ENCODE assay signal across 27 cellular contexts in the genomic region with DNA sequence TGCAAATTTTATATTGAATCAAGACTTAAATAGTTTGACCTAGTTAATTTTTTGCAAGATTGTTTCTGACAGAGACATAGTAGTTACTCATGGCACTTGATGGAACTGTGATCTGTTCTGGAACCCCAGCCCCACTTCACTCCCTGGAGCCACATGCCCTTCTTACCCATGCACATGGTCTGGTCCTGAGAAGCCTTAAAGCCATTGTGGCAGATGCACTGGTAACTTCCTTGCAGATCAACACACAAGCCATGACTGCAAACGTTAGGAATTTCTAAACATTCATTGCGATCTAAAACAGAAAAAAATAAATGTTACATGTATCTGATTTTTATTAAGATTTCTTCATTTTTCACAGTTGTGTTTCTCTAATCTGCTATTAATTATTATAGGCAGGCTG.
DNase-seq lines count a peak whose midpoint lies in the region; ATAC-seq, FAIRE-seq and TF ChIP-seq lines count a peak whose summit lies in the region.
"Had no signal": no experiment of that assay in that cellular context is flagged by ENCODE, and none has a peak within 500 bp of the region (broad histone marks: within the 10 kb centered on the region; RNA-seq: fewer than 3 reads in every experiment).

No MANE protein-coding gene starts in this region.

- no peak for TF ChIP-seq EP300 in H1 (IDR thresholded peaks at IDR 0.05; ENCODE audit: borderline replicate concordance in 1 of 2, low read depth in 2 of 2, low read length in 2 of 2)

- no peaks in the 10 kb centered on the region for H3K4me1 Mint-ChIP-seq in neural progenitor cell
- H3K4me1 Mint-ChIP-seq: CD4-positive, alpha-beta memory T cell had no signal

- H2BK120ac ChIP-seq in H1 (replicated peaks; ENCODE audit: low read depth, low read length): no peak overlapping the region

- no peak overlapping the region for H4K5ac ChIP-seq in H1 (ENCODE audit: insufficient read length, low read depth, low read length)

- 92% methylated on average over 2 of the region's 2 CpGs; no CpG with 5 or more reads in 1 of the 2 experiments for WGBS in H1 (ENCODE audit: extremely low coverage in 1 of 2, insufficient coverage in 1 of 2, insufficient read length in 1 of 2, insufficient replicate concordance in 2 of 2, low coverage in 1 of 2, low lambda C conversion rate in 2 of 2, missing lambda C conversion rate in 1 of 2), 2 experiments

- H3K27me3 Mint-ChIP-seq in neural progenitor cell (ENCODE audit: insufficient read depth, low read depth): no peaks in the 10 kb centered on the region
- H3K27me3 Mint-ChIP-seq: CD4-positive, alpha-beta memory T cell had no signal

- peak overlapping the region; percentile 62; the same call in 1 of the 2 replicates for H2BK20ac ChIP-seq in H1 (ENCODE audit: low read length)

- H3K9ac ChIP-seq in H1 (replicated peaks in 1 of 4; ENCODE audit: extremely low read depth in 1 of 4, low read depth in 3 of 4, low read length in 3 of 4) (no peak overlapping the region), neural progenitor cell (no peak overlapping the region)
- H3K9ac ChIP-seq: SK-N-SH had no signal

- no peak overlapping the region for H3K14ac ChIP-seq in H1 (ENCODE audit: insufficient read length)

- H2AFZ ChIP-seq in H1 (ENCODE audit: low read length) (no peak overlapping the region), neural progenitor cell (replicated peaks) (no peak overlapping the region)

- no peak overlapping the region for H3K4me2 ChIP-seq in H1 (ENCODE audit: insufficient read depth in 1 of 2, low read depth in 2 of 2, low read length in 2 of 2)
- no peak overlapping the region for H3K4me2 ChIP-seq in neural progenitor cell
- H3K4me2 ChIP-seq: SK-N-SH had no signal

- no peak overlapping the region for H3K18ac ChIP-seq in H1 (ENCODE audit: extremely low read depth, low read length)

- H3K27me3 ChIP-seq in H1 (replicated peaks in 1 of 4; ENCODE audit: control insufficient read depth in 3 of 4, extremely low read depth in 1 of 4, insufficient read depth in 3 of 4, low read length in 3 of 4): no peaks in the 10 kb centered on the region
- no peaks in the 10 kb centered on the region for H3K27me3 ChIP-seq in neural progenitor cell
- H3K27me3 ChIP-seq in lower lobe of right lung (ENCODE audit: low read depth): no peaks in the 10 kb centered on the region

- H2BK12ac ChIP-seq in H1 (ENCODE audit: low read depth, low read length): no peak overlapping the region

- peaks cover 4% of the 10 kb centered on the region for H3F3A ChIP-seq in neural progenitor cell (ENCODE audit: low read depth)

- peaks cover 37% of the 10 kb centered on the region for H3K36me3 Mint-ChIP-seq in neural progenitor cell
- H3K36me3 Mint-ChIP-seq: CD4-positive, alpha-beta memory T cell had no signal

- no peak overlapping the region for H3K23ac ChIP-seq in H1 (ENCODE audit: insufficient read length)

- TF ChIP-seq RAD21 in H1 (IDR thresholded peaks at IDR 0.05 in 1 of 2, conservative IDR thresholded peaks at IDR 0.05 in 1 of 2; ENCODE audit: low read depth in 2 of 2, low read length in 2 of 2): no peak

- 0 out of 4 replicates have a peak, but pooled peaks cover 0 to 5% of the 10 kb centered on the region in 2 experiments for H3K9me3 ChIP-seq in H1 (ENCODE audit: insufficient read depth in 2 of 2, low read depth in 1 of 2, low read length in 1 of 2)
- no peaks in the 10 kb centered on the region for H3K9me3 ChIP-seq in neural progenitor cell (ENCODE audit: low read depth)
- H3K9me3 ChIP-seq in lower lobe of right lung: no peaks in the 10 kb centered on the region
- H3K9me3 ChIP-seq: HAP-1, SK-N-SH had no signal

- no peaks in the 10 kb centered on the region for H3K9me3 Mint-ChIP-seq in neural progenitor cell
- H3K9me3 Mint-ChIP-seq: CD4-positive, alpha-beta memory T cell had no signal

- no peak for ATAC-seq in GM21723 (IDR thresholded peaks at IDR 0.05; ENCODE audit: unreplicated experiment)
- ATAC-seq in HG03378 (IDR thresholded peaks at IDR 0.05; ENCODE audit: unreplicated experiment): no peak
- no peak for ATAC-seq in lower lobe of right lung
- ATAC-seq: GM12878, K562 had no signal

- no peak overlapping the region for H3K56ac ChIP-seq in H1 (replicated peaks; ENCODE audit: insufficient read length, low read depth, low read length)

- H3K4me3 ChIP-seq in AG04449 (ENCODE audit: low read depth, low read length): no peak overlapping the region
- H3K4me3 ChIP-seq in H1 (ENCODE audit: extremely low read depth in 1 of 4, insufficient read depth in 2 of 4, low read depth in 3 of 4, low read length in 4 of 4): no peak overlapping the region
- no peak overlapping the region for H3K4me3 ChIP-seq in neural progenitor cell
- H3K4me3 ChIP-seq in lower lobe of right lung: no peak overlapping the region
- H3K4me3 ChIP-seq: GM12878, HAP-1, K562 had no signal

- FAIRE-seq in H1 (lab: Jason Lieb, UNC): no peak
- FAIRE-seq: A204.1, GM12878, K562 had no signal

- no peak overlapping the region for H4K8ac ChIP-seq in H1 (ENCODE audit: extremely low read depth, insufficient read depth, low read length)

- no peaks in the 10 kb centered on the region for H3K79me2 ChIP-seq in H1 (ENCODE audit: control insufficient read depth in 1 of 2, insufficient read depth in 2 of 2, low read length in 2 of 2)
- no peaks in the 10 kb centered on the region for H3K79me2 ChIP-seq in neural progenitor cell (ENCODE audit: low read depth)

- TF ChIP-seq CTCF in AG04449 (IDR thresholded peaks at IDR 0.05; ENCODE audit: insufficient read depth, low read length, missing control alignments) (no peak), H1 (IDR thresholded peaks at IDR 0.05; ENCODE audit: control extremely low read depth in 1 of 3, insufficient read depth in 1 of 3, low read depth in 1 of 3, low read length in 3 of 3) (no peak), neural progenitor cell (IDR thresholded peaks at IDR 0.05) (no peak), lower lobe of right lung (IDR thresholded peaks at IDR 0.05) (no peak)

- no peak overlapping the region for H4K91ac ChIP-seq in H1 (replicated peaks; ENCODE audit: insufficient read length, low read length)

- intact Hi-C loops in lower lobe of right lung (cut with DNase I): no loop called here

- no peak overlapping the region for H3K4ac ChIP-seq in H1 (replicated peaks; ENCODE audit: insufficient read length, low read depth, low read length)

- CTCF ChIA-PET in AG04449 (lab: Yijun Ruan, JAX): no interaction called here
- CTCF ChIA-PET in H1 (lab: Charles Lee; ENCODE audit: partially characterized antibody): no interaction called here

- DNase-seq in AG04449 (ENCODE audit: low read depth, low spot score) (peak; percentile 10), HCEC 1CT (peak; percentile 28), H1 (ENCODE audit: low read depth in 1 of 2, low spot score in 2 of 2) (no peak), kidney tubule cell (ENCODE audit: low spot score) (peak; percentile 28), neural progenitor cell (ENCODE audit: low spot score) (no peak), lower lobe of right lung (no peak)
- DNase-seq: C1 segment of cervical spinal cord; CD4-positive, alpha-beta memory T cell; GDM1; Kasumi-1; NCI-H1092 treated with DMSO at 0.1 percent for 48 hours; NCI-H1436; NCI-H187; NCI-H2081 treated with DMSO at 0.1 percent for 48 hours; NCI-H2171; NCI-H345; NCI-H510A treated with DMSO at 0.1 percent for 48 hours; NCI-H748 treated with DMSO at 0.1 percent for 48 hours; SK-N-SH; SW 1271 had no signal

- H3K27ac Mint-ChIP-seq in neural progenitor cell: no peak overlapping the region
- H3K27ac Mint-ChIP-seq: CD4-positive, alpha-beta memory T cell had no signal

- H2AK5ac ChIP-seq in H1 (ENCODE audit: low read depth, low read length): no peak overlapping the region

- POLR2A ChIA-PET in AG04449 (lab: Yijun Ruan, JAX) (no interaction called here), H1 (lab: Charles Lee; ENCODE audit: partially characterized antibody) (no interaction called here)

- H3K27ac ChIP-seq in H1 (ENCODE audit: low read depth, low read length): no peak overlapping the region
- no peak overlapping the region for H3K27ac ChIP-seq in neural progenitor cell
- H3K27ac ChIP-seq in lower lobe of right lung: no peak overlapping the region
- H3K27ac ChIP-seq: HL-60 had no signal

- H2BK5ac ChIP-seq in H1 (ENCODE audit: low read depth, low read length): no peak overlapping the region

- no peak overlapping the region for H3K4me3 Mint-ChIP-seq in neural progenitor cell
- H3K4me3 Mint-ChIP-seq: CD4-positive, alpha-beta memory T cell had no signal

- H4K20me1 ChIP-seq in H1 (replicated peaks in 1 of 2; ENCODE audit: control insufficient read depth in 1 of 2, insufficient read depth in 2 of 2, low read length in 2 of 2): no peaks in the 10 kb centered on the region
- H4K20me1 ChIP-seq in neural progenitor cell (ENCODE audit: low read depth): no peaks in the 10 kb centered on the region

- no peaks in the 10 kb centered on the region for H3K23me2 ChIP-seq in H1 (ENCODE audit: low read depth, low read length)

- H3K4me1 ChIP-seq in H1 (replicated peaks in 1 of 4; ENCODE audit: control insufficient read depth in 3 of 4, insufficient read depth in 4 of 4, low read length in 3 of 4) (peaks cover 0 to 4% (median 0%) of the 10 kb centered on the region in 4 experiments; a peak in 2 of 7 replicates), neural progenitor cell (no peaks in the 10 kb centered on the region), lower lobe of right lung (no peaks in the 10 kb centered on the region)

- H3K36me3 ChIP-seq in H1 (ENCODE audit: control insufficient read depth in 2 of 4, insufficient read depth in 4 of 4, low read length in 3 of 4) (peaks cover 3 to 14% (median 8%) of the 10 kb centered on the region in 4 experiments; a peak in 6 of 8 replicates), neural progenitor cell (peaks cover 49% of the 10 kb centered on the region), lower lobe of right lung (no peaks in the 10 kb centered on the region)

- no peaks in the 10 kb centered on the region for H3K79me1 ChIP-seq in H1 (ENCODE audit: low read depth, low read length)

- no peak for TF ChIP-seq POLR2A in H1 (IDR thresholded peaks at IDR 0.05; ENCODE audit: control extremely low read depth in 1 of 2, low read depth in 2 of 2, low read length in 2 of 2)

- no peak overlapping the region for H2BK15ac ChIP-seq in H1 (ENCODE audit: low read length)

TF ChIP-seq in H1, 55 proteins besides CTCF, POLR2A, EP300 and RAD21:
- no peak for TF ChIP-seq SP4 (IDR thresholded peaks at IDR 0.05; ENCODE audit: low read length)
- 0 out of 2 replicates have a peak, but pooled peaks have one; percentile 15 for TF ChIP-seq MAX (IDR thresholded peaks at IDR 0.05)

Comparison
In these comparisons a context has a peak if more than half of its experiments do, and no peak if none do; other contexts are left out.
1. DNase-seq: peak in AG04449 (single experiment), HCEC 1CT (single experiment) and kidney tubule cell (single experiment); none in H1 (0 of 2), neural progenitor cell (single experiment) and lower lobe of right lung (single experiment).